ENCODE assay signal across 19 cellular contexts in genomic region chr1:155990340-155990739, GRCh38. TPM values are rescaled to one million over a fixed set of nuclear protein-coding genes. Genes with fewer than 3 reads are reported as not detected.
"Had no signal": no experiment of that assay in that cellular context is flagged by ENCODE, and none has a peak within 500 bp of the region (broad histone marks: within the 10 kb centered on the region; RNA-seq: fewer than 3 reads in every experiment).

No MANE protein-coding gene starts in this region.

- H3K9me3 ChIP-seq: heart right ventricle had no signal

- DNase-seq: activated CD4-positive, alpha-beta T cell treated with anti-CD3 and anti-CD28 coated beads for 1 hour; activated CD4-positive, alpha-beta T cell treated with anti-CD3 and anti-CD28 coated beads, Interleukin-2, amount 50 U/mL, for 48 hours; activated CD8-positive, alpha-beta memory T cell treated with anti-CD3 and anti-CD28 coated beads, Interleukin-2, amount 50 U/mL, for 4 hours; effector CD4-positive, alpha-beta T cell; heart right ventricle; stimulated activated naive CD4-positive, alpha-beta T cell treated with Interleukin-2 at 50 U/mL for 16 hours; SW 1271 had no signal

- H3K27ac ChIP-seq: parathyroid adenoma had no signal

- FAIRE-seq: astrocyte, frontal cortex, keratinocyte had no signal

- H3K4me1 ChIP-seq: parathyroid adenoma had no signal

- H3K9me3 Mint-ChIP-seq: activated T-cell treated with anti-CD3 and anti-CD28 coated beads, Interleukin-2, amount 50 U/mL, for 72 hours; T-helper 2 cell treated with Interferon-gamma antibody and Interleukin-4, amounts not matched to agents 5 μg/mL and 100 μg/mL, for 36 hours; type B pancreatic cell had no signal

- H3K36me3 ChIP-seq: cardiac muscle cell, heart right ventricle had no signal

- H3K27me3 Mint-ChIP-seq: type B pancreatic cell had no signal

- H3K79me2 ChIP-seq: parathyroid adenoma had no signal

- H3K27me3 ChIP-seq: cardiac muscle cell, heart right ventricle had no signal

- H3K4me3 Mint-ChIP-seq: activated T-cell treated with anti-CD3 and anti-CD28 coated beads, Interleukin-2, amount 50 U/mL, for 72 hours; T-helper 2 cell treated with Interferon-gamma antibody and Interleukin-4, amounts not matched to agents 5 μg/mL and 100 μg/mL, for 36 hours; type B pancreatic cell had no signal

- H2AFZ ChIP-seq: parathyroid adenoma had no signal

- H3K9ac ChIP-seq: parathyroid adenoma had no signal

- H3K36me3 Mint-ChIP-seq: type B pancreatic cell had no signal

- H3K4me3 ChIP-seq: cardiac muscle cell, smooth muscle cell had no signal

- H3K4me2 ChIP-seq: smooth muscle cell had no signal

- H3K27ac Mint-ChIP-seq: activated T-cell treated with anti-CD3 and anti-CD28 coated beads, Interleukin-2, amount 50 U/mL, for 72 hours; T-helper 2 cell treated with Interferon-gamma antibody and Interleukin-4, amounts not matched to agents 5 μg/mL and 100 μg/mL, for 36 hours had no signal

RNA-seq across cellular contexts. Expression of gene RXFP4, which starts 48.9 kb away (rescaled TPM):
- total RNA-seq: activated T-cell treated with anti-CD3 and anti-CD28 coated beads, Interleukin-2, amount 50 U/mL, for 72 hours; astrocyte; fibroblast of lung; frontal cortex; heart right ventricle; lower leg skin; smooth muscle cell had no signal
- polyA plus RNA-seq: cardiac muscle cell, fibroblast of lung, keratinocyte, neural cell had no signal
